1 cellular context compared by ENCODE assay signal in the genomic region with DNA sequence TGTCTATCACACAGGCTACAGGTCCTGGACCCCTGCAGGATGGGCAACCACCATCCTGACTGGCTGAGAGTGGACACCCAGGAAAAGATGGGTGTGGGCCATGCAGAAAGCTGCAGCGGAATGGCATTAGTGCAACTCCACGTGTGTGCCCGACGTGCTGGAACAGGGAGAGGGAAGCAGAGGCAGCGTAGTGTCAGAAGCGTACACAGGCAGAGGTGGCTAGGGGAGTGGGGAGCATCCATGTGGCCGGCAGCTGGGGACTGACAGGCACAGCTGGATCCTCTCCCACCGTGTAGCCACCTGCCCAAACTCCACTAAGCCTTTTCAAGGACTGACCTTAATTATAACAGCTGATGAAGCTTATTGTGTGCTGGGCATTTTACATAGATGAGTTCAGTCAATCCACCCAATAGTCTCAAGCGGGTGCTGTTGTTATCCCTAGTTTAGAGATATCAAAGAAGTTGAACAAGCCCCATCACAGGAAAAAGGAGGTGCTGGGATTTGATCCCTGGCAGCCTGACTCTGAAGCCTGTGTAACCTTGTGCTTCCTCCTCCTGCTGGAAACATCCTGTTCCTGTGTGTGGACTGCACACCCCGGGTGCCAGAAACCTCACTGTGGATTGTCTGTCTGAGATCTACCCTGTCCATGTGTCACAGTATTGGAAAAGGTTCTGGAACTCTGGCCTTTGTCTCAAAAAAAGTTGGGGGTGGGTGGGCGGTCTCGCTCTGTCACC.
TF ChIP-seq lines count a peak whose summit lies in the region.

No MANE protein-coding gene starts in this region.

TF ChIP-seq in HepG2, 621 proteins besides CTCF, POLR2A, EP300 and RAD21 (continued from another document and continues in another):
- TF ChIP-seq, protein P1, sequence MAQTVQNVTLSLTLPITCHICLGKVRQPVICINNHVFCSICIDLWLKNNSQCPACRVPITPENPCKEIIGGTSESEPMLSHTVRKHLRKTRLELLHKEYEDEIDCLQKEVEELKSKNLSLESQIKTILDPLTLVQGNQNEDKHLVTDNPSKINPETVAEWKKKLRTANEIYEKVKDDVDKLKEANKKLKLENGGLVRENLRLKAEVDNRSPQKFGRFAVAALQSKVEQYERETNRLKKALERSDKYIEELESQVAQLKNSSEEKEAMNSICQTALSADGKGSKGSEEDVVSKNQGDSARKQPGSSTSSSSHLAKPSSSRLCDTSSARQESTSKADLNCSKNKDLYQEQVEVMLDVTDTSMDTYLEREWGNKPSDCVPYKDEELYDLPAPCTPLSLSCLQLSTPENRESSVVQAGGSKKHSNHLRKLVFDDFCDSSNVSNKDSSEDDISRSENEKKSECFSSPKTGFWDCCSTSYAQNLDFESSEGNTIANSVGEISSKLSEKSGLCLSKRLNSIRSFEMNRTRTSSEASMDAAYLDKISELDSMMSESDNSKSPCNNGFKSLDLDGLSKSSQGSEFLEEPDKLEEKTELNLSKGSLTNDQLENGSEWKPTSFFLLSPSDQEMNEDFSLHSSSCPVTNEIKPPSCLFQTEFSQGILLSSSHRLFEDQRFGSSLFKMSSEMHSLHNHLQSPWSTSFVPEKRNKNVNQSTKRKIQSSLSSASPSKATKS (CRISPR knock-in tag; IDR thresholded peaks at IDR 0.05): no peak
- TF ChIP-seq MEIS2 (CRISPR knock-in tag; IDR thresholded peaks at IDR 0.05) (0 out of 2 replicates have a peak, but pooled peaks have one; percentile 34), ZNF879 (CRISPR knock-in tag; IDR thresholded peaks at IDR 0.05) (0 out of 2 replicates have a peak, but pooled peaks have one; percentile 13), DPF2 (CRISPR knock-in tag; IDR thresholded peaks at IDR 0.05; ENCODE audit: borderline replicate concordance, low read depth) (peak; percentile 55; the same call in 1 of the 2 replicates), ZNF543 (CRISPR knock-in tag; IDR thresholded peaks at IDR 0.05) (no peak), CCDC6 (CRISPR knock-in tag; IDR thresholded peaks at IDR 0.05) (no peak), FOXK2 (IDR thresholded peaks at IDR 0.05) (no peak), HHEX (CRISPR knock-in tag; IDR thresholded peaks at IDR 0.05) (no peak), MEF2D (CRISPR knock-in tag; IDR thresholded peaks at IDR 0.05) (no peak), TMF1 (CRISPR knock-in tag; IDR thresholded peaks at IDR 0.05; ENCODE audit: low read depth) (no peak), ZMYM2 (CRISPR knock-in tag; IDR thresholded peaks at IDR 0.05) (no peak), ZNF891 (CRISPR knock-in tag; IDR thresholded peaks at IDR 0.05) (0 out of 2 replicates have a peak, but pooled peaks have one; percentile 36), ZNF773 (CRISPR knock-in tag; IDR thresholded peaks at IDR 0.05; ENCODE audit: borderline replicate concordance) (peak; percentile 40; the same call in 1 of the 2 replicates), ZNF670 (CRISPR knock-in tag; IDR thresholded peaks at IDR 0.05; ENCODE audit: borderline replicate concordance) (no peak), ZNF552 (CRISPR knock-in tag; IDR thresholded peaks at IDR 0.05; ENCODE audit: borderline replicate concordance) (no peak), ZNF598 (CRISPR knock-in tag; IDR thresholded peaks at IDR 0.05; ENCODE audit: borderline replicate concordance) (peak; percentile 60; the same call in 1 of the 2 replicates), ZNF256 (CRISPR knock-in tag; conservative IDR thresholded peaks at IDR 0.05) (0 out of 2 replicates have a peak, but pooled peaks have one; percentile 47), ATAD3A (CRISPR knock-in tag; IDR thresholded peaks at IDR 0.05) (no peak), ZNF674 (CRISPR knock-in tag; IDR thresholded peaks at IDR 0.05; ENCODE audit: low read depth) (no peak)
- TF ChIP-seq, protein P2, sequence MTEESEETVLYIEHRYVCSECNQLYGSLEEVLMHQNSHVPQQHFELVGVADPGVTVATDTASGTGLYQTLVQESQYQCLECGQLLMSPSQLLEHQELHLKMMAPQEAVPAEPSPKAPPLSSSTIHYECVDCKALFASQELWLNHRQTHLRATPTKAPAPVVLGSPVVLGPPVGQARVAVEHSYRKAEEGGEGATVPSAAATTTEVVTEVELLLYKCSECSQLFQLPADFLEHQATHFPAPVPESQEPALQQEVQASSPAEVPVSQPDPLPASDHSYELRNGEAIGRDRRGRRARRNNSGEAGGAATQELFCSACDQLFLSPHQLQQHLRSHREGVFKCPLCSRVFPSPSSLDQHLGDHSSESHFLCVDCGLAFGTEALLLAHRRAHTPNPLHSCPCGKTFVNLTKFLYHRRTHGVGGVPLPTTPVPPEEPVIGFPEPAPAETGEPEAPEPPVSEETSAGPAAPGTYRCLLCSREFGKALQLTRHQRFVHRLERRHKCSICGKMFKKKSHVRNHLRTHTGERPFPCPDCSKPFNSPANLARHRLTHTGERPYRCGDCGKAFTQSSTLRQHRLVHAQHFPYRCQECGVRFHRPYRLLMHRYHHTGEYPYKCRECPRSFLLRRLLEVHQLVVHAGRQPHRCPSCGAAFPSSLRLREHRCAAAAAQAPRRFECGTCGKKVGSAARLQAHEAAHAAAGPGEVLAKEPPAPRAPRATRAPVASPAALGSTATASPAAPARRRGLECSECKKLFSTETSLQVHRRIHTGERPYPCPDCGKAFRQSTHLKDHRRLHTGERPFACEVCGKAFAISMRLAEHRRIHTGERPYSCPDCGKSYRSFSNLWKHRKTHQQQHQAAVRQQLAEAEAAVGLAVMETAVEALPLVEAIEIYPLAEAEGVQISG (CRISPR knock-in tag; IDR thresholded peaks at IDR 0.05): 0 out of 2 replicates have a peak, but pooled peaks have one; percentile 24
- TF ChIP-seq, protein P3, sequence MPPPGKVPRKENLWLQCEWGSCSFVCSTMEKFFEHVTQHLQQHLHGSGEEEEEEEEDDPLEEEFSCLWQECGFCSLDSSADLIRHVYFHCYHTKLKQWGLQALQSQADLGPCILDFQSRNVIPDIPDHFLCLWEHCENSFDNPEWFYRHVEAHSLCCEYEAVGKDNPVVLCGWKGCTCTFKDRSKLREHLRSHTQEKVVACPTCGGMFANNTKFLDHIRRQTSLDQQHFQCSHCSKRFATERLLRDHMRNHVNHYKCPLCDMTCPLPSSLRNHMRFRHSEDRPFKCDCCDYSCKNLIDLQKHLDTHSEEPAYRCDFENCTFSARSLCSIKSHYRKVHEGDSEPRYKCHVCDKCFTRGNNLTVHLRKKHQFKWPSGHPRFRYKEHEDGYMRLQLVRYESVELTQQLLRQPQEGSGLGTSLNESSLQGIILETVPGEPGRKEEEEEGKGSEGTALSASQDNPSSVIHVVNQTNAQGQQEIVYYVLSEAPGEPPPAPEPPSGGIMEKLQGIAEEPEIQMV (CRISPR knock-in tag; IDR thresholded peaks at IDR 0.05; ENCODE audit: low read depth): no peak
- TF ChIP-seq, protein P4, sequence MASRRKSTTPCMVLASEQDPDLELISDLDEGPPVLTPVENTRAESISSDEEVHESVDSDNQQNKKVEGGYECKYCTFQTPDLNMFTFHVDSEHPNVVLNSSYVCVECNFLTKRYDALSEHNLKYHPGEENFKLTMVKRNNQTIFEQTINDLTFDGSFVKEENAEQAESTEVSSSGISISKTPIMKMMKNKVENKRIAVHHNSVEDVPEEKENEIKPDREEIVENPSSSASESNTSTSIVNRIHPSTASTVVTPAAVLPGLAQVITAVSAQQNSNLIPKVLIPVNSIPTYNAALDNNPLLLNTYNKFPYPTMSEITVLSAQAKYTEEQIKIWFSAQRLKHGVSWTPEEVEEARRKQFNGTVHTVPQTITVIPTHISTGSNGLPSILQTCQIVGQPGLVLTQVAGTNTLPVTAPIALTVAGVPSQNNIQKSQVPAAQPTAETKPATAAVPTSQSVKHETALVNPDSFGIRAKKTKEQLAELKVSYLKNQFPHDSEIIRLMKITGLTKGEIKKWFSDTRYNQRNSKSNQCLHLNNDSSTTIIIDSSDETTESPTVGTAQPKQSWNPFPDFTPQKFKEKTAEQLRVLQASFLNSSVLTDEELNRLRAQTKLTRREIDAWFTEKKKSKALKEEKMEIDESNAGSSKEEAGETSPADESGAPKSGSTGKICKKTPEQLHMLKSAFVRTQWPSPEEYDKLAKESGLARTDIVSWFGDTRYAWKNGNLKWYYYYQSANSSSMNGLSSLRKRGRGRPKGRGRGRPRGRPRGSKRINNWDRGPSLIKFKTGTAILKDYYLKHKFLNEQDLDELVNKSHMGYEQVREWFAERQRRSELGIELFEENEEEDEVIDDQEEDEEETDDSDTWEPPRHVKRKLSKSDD (CRISPR knock-in tag; IDR thresholded peaks at IDR 0.05; ENCODE audit: low read depth): no peak; the same call in 1 of the 2 replicates
- TF ChIP-seq, protein P5, sequence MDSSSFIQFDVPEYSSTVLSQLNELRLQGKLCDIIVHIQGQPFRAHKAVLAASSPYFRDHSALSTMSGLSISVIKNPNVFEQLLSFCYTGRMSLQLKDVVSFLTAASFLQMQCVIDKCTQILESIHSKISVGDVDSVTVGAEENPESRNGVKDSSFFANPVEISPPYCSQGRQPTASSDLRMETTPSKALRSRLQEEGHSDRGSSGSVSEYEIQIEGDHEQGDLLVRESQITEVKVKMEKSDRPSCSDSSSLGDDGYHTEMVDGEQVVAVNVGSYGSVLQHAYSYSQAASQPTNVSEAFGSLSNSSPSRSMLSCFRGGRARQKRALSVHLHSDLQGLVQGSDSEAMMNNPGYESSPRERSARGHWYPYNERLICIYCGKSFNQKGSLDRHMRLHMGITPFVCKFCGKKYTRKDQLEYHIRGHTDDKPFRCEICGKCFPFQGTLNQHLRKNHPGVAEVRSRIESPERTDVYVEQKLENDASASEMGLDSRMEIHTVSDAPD (CRISPR knock-in tag; IDR thresholded peaks at IDR 0.05): 0 out of 2 replicates have a peak, but pooled peaks have one; percentile 1
- TF ChIP-seq, protein P6, sequence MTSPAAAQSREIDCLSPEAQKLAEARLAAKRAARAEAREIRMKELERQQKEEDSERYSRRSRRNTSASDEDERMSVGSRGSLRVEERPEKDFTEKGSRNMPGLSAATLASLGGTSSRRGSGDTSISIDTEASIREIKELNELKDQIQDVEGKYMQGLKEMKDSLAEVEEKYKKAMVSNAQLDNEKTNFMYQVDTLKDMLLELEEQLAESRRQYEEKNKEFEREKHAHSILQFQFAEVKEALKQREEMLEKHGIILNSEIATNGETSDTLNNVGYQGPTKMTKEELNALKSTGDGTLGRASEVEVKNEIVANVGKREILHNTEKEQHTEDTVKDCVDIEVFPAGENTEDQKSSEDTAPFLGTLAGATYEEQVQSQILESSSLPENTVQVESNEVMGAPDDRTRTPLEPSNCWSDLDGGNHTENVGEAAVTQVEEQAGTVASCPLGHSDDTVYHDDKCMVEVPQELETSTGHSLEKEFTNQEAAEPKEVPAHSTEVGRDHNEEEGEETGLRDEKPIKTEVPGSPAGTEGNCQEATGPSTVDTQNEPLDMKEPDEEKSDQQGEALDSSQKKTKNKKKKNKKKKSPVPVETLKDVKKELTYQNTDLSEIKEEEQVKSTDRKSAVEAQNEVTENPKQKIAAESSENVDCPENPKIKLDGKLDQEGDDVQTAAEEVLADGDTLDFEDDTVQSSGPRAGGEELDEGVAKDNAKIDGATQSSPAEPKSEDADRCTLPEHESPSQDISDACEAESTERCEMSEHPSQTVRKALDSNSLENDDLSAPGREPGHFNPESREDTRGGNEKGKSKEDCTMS (CRISPR knock-in tag; conservative IDR thresholded peaks at IDR 0.05): no peak
- TF ChIP-seq, protein P7, sequence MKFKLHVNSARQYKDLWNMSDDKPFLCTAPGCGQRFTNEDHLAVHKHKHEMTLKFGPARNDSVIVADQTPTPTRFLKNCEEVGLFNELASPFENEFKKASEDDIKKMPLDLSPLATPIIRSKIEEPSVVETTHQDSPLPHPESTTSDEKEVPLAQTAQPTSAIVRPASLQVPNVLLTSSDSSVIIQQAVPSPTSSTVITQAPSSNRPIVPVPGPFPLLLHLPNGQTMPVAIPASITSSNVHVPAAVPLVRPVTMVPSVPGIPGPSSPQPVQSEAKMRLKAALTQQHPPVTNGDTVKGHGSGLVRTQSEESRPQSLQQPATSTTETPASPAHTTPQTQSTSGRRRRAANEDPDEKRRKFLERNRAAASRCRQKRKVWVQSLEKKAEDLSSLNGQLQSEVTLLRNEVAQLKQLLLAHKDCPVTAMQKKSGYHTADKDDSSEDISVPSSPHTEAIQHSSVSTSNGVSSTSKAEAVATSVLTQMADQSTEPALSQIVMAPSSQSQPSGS (CRISPR knock-in tag; IDR thresholded peaks at IDR 0.05): no peak
- TF ChIP-seq, protein P8, sequence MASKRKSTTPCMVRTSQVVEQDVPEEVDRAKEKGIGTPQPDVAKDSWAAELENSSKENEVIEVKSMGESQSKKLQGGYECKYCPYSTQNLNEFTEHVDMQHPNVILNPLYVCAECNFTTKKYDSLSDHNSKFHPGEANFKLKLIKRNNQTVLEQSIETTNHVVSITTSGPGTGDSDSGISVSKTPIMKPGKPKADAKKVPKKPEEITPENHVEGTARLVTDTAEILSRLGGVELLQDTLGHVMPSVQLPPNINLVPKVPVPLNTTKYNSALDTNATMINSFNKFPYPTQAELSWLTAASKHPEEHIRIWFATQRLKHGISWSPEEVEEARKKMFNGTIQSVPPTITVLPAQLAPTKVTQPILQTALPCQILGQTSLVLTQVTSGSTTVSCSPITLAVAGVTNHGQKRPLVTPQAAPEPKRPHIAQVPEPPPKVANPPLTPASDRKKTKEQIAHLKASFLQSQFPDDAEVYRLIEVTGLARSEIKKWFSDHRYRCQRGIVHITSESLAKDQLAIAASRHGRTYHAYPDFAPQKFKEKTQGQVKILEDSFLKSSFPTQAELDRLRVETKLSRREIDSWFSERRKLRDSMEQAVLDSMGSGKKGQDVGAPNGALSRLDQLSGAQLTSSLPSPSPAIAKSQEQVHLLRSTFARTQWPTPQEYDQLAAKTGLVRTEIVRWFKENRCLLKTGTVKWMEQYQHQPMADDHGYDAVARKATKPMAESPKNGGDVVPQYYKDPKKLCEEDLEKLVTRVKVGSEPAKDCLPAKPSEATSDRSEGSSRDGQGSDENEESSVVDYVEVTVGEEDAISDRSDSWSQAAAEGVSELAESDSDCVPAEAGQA (IDR thresholded peaks at IDR 0.05; ENCODE audit: low read depth): 0 out of 2 replicates have a peak, but pooled peaks have one; percentile 22
- TF ChIP-seq, protein P8 (CRISPR knock-in tag; IDR thresholded peaks at IDR 0.05; ENCODE audit: borderline replicate concordance): no peak
- TF ChIP-seq, protein P9, sequence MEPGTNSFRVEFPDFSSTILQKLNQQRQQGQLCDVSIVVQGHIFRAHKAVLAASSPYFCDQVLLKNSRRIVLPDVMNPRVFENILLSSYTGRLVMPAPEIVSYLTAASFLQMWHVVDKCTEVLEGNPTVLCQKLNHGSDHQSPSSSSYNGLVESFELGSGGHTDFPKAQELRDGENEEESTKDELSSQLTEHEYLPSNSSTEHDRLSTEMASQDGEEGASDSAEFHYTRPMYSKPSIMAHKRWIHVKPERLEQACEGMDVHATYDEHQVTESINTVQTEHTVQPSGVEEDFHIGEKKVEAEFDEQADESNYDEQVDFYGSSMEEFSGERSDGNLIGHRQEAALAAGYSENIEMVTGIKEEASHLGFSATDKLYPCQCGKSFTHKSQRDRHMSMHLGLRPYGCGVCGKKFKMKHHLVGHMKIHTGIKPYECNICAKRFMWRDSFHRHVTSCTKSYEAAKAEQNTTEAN (CRISPR knock-in tag; conservative IDR thresholded peaks at IDR 0.05): no peak
